1 cellular context compared by ENCODE assay signal in genomic region chr4:149160370-149160769, GRCh38.
TF ChIP-seq lines count a peak whose summit lies in the region.

No MANE protein-coding gene starts in this region.

TF ChIP-seq in IMR-90, 13 proteins besides CTCF, POLR2A, EP300 and RAD21 (continued from another document):
- TF ChIP-seq USF2 (IDR thresholded peaks at IDR 0.05; ENCODE audit: low read depth, low read length) (no peak), FOS (IDR thresholded peaks at IDR 0.05; ENCODE audit: low read depth, low read length) (no peak), MXI1 (IDR thresholded peaks at IDR 0.05; ENCODE audit: borderline replicate concordance, low read depth, low read length) (no peak), BHLHE40 (IDR thresholded peaks at IDR 0.05; ENCODE audit: low read depth, low read length) (no peak), RFX5 (IDR thresholded peaks at IDR 0.05; ENCODE audit: low read depth, low read length) (no peak), MAZ (IDR thresholded peaks at IDR 0.05; ENCODE audit: borderline replicate concordance, low read depth, low read length) (no peak), CEBPB (IDR thresholded peaks at IDR 0.05; ENCODE audit: low read depth, low read length) (no peak)
- TF ChIP-seq, protein P1, sequence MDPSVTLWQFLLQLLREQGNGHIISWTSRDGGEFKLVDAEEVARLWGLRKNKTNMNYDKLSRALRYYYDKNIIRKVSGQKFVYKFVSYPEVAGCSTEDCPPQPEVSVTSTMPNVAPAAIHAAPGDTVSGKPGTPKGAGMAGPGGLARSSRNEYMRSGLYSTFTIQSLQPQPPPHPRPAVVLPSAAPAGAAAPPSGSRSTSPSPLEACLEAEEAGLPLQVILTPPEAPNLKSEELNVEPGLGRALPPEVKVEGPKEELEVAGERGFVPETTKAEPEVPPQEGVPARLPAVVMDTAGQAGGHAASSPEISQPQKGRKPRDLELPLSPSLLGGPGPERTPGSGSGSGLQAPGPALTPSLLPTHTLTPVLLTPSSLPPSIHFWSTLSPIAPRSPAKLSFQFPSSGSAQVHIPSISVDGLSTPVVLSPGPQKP (IDR thresholded peaks at IDR 0.05; ENCODE audit: borderline replicate concordance, low read depth, low read length) = no peak
TF ChIP-seq in IMR-90: peak in this region for 0.
